ENCODE assay signal across 15 cellular contexts in the genomic region with DNA sequence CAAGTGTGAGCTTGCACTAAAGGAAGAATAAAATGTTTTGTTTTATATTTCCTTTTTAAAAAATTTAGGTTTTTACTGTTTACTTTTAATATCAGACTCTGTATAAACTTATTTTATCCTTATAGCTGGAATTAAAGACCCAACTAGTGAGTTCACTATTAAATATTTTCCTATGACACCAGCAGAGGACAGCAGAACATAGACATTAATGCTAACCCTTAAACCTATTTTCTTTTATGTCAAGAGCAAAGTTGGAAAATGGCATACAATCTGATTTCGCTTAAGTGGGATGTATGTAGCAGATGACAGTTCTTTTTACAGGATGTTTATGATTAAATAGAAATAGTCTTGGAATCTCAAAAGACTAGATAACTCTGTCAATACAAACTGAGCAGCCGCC.
DNase-seq lines count a peak whose midpoint lies in the region; ATAC-seq, FAIRE-seq and TF ChIP-seq lines count a peak whose summit lies in the region.
"Had no signal": no experiment of that assay in that cellular context is flagged by ENCODE, and none has a peak within 500 bp of the region (broad histone marks: within the 10 kb centered on the region; RNA-seq: fewer than 3 reads in every experiment).

No MANE protein-coding gene starts in this region.

- no peaks in the 10 kb centered on the region for H3K9me3 ChIP-seq in CD8-positive, alpha-beta T cell (ENCODE audit: low read length)
- H3K9me3 ChIP-seq in adipocyte (ENCODE audit: control insufficient read depth, low read length) (no peaks in the 10 kb centered on the region), HepG2 (ENCODE audit: low read length) (no peaks in the 10 kb centered on the region)
- H3K9me3 ChIP-seq: esophagus muscularis mucosa had no signal

- no peak for TF ChIP-seq RAD21 in HepG2 (CRISPR knock-in tag; IDR thresholded peaks at IDR 0.05)

- POLR2A ChIA-PET in CD8-positive, alpha-beta T cell (lab: Charles Lee): no interaction called here
- POLR2A ChIA-PET in HepG2 (lab: Yijun Ruan, JAX): no interaction called here

- no peaks in the 10 kb centered on the region for H3K4me1 Mint-ChIP-seq in CD8-positive, alpha-beta T cell (ENCODE audit: low read depth)
- H3K4me1 Mint-ChIP-seq: nephron progenitor cell had no signal

- H3K4me1 ChIP-seq in CD8-positive, alpha-beta T cell (ENCODE audit: insufficient read depth, low read length): no peaks in the 10 kb centered on the region
- no peaks in the 10 kb centered on the region for H3K4me1 ChIP-seq in adipocyte (ENCODE audit: control insufficient read depth, insufficient read depth, low read length)
- H3K4me1 ChIP-seq in HepG2 (ENCODE audit: insufficient read depth, low read length): no peaks in the 10 kb centered on the region
- H3K4me1 ChIP-seq: esophagus muscularis mucosa had no signal

- CTCF ChIA-PET in CD8-positive, alpha-beta T cell (lab: Charles Lee): interaction anchor here (1.1 to 1.4 kb wide), 2 partner anchors 161 to 194 kb away, joined by 3 to 4 read pairs; no protein-coding TSS in a partner anchor
- CTCF ChIA-PET in HepG2 (lab: Yijun Ruan, JAX; ENCODE audit: low intra/inter-chr PET ratio, low total read pairs): interaction anchor here (0.9 kb wide), 1 partner anchor 512 kb away, joined by 3 read pairs; no protein-coding TSS in a partner anchor

- H3K36me3 Mint-ChIP-seq in CD8-positive, alpha-beta T cell: no peaks in the 10 kb centered on the region

- H3K4me3 Mint-ChIP-seq in CD8-positive, alpha-beta T cell: no peak overlapping the region
- H3K4me3 Mint-ChIP-seq: activated T-cell treated with anti-CD3 and anti-CD28 coated beads, Interleukin-2, amount 50 U/mL, for 24 hours; nephron progenitor cell had no signal

- peak; percentile 32 for TF ChIP-seq CTCF in CD8-positive, alpha-beta T cell (IDR thresholded peaks at IDR 0.05)
- peak; percentile 56 for TF ChIP-seq CTCF in HepG2 (CRISPR knock-in tag; IDR thresholded peaks at IDR 0.05)

- no peak overlapping the region for H2AFZ ChIP-seq in HepG2 (ENCODE audit: low read length)
- H2AFZ ChIP-seq: PC-9 had no signal

- H3K27me3 Mint-ChIP-seq in CD8-positive, alpha-beta T cell (ENCODE audit: low read depth): peaks cover 3% of the 10 kb centered on the region
- H3K27me3 Mint-ChIP-seq: activated T-cell treated with anti-CD3 and anti-CD28 coated beads, Interleukin-2, amount 50 U/mL, for 24 hours had no signal

- no peak overlapping the region for H3K4me3 ChIP-seq in CD8-positive, alpha-beta T cell (ENCODE audit: low read depth, low read length)
- H3K4me3 ChIP-seq in Jurkat, Clone E6-1 (ENCODE audit: low read length): no peak overlapping the region
- H3K4me3 ChIP-seq in adipocyte (ENCODE audit: low read length): no peak overlapping the region
- H3K4me3 ChIP-seq in HepG2 (replicated peaks in 1 of 3; ENCODE audit: insufficient read depth in 1 of 3, low read depth in 2 of 3, low read length in 3 of 3): no peak overlapping the region
- H3K4me3 ChIP-seq: esophagus muscularis mucosa, PC-9 had no signal

- ATAC-seq in CD8-positive, alpha-beta T cell: no peak
- no peak for ATAC-seq in HepG2
- no peak for ATAC-seq in activated CD4-positive, CD25-positive, alpha-beta regulatory T cell treated with anti-CD3 and anti-CD28 coated beads, Interleukin-2, amount 50 U/mL, for 24 hours

- no peaks in the 10 kb centered on the region for H4K20me1 ChIP-seq in HepG2 (ENCODE audit: insufficient read depth, low read length)

- no peaks in the 10 kb centered on the region for H3K27me3 ChIP-seq in CD8-positive, alpha-beta T cell (ENCODE audit: insufficient read depth, low read length)
- H3K27me3 ChIP-seq in adipocyte (replicated peaks; ENCODE audit: control insufficient read depth, insufficient read depth, low read length) (no peaks in the 10 kb centered on the region), HepG2 (ENCODE audit: control insufficient read depth in 1 of 2, insufficient read depth in 2 of 2, low read length in 2 of 2) (no peaks in the 10 kb centered on the region)

- in situ Hi-C loops in HepG2 (cut with HindIII; ENCODE audit: extremely low pct_ligation_motif_present, low pct_unique_long_range_greater_than_20kb): no loop called here

- H3K9me3 Mint-ChIP-seq in CD8-positive, alpha-beta T cell: no peaks in the 10 kb centered on the region
- H3K9me3 Mint-ChIP-seq: activated T-cell treated with anti-CD3 and anti-CD28 coated beads, Interleukin-2, amount 50 U/mL, for 24 hours; nephron progenitor cell had no signal

- no peaks in the 10 kb centered on the region for H3K36me3 ChIP-seq in CD8-positive, alpha-beta T cell (ENCODE audit: insufficient read depth, low read length)
- H3K36me3 ChIP-seq in adipocyte (ENCODE audit: control insufficient read depth, insufficient read depth, low read length, severe bottlenecking) (no peaks in the 10 kb centered on the region), HepG2 (replicated peaks in 1 of 2; ENCODE audit: control insufficient read depth in 1 of 2, insufficient read depth in 2 of 2, low read length in 2 of 2) (no peaks in the 10 kb centered on the region)
- H3K36me3 ChIP-seq: esophagus muscularis mucosa had no signal

- no peak overlapping the region for H3K4me2 ChIP-seq in HepG2 (ENCODE audit: low read depth, low read length)
- H3K4me2 ChIP-seq: PC-9 had no signal

- 49% methylated on average over 2 of the region's 2 CpGs for WGBS in HepG2 (ENCODE audit: low lambda C conversion rate)

- FAIRE-seq in HepG2 (lab: Jason Lieb, UNC): no peak
- FAIRE-seq: GM12892, keratinocyte had no signal

- TF ChIP-seq EP300 in HepG2 (IDR thresholded peaks at IDR 0.05; ENCODE audit: low read depth in 2 of 2, low read length in 2 of 2) (no peak), HepG2 (CRISPR knock-in tag; IDR thresholded peaks at IDR 0.05; ENCODE audit: borderline replicate concordance) (no peak)

- no peak overlapping the region for H3K27ac ChIP-seq in CD8-positive, alpha-beta T cell (ENCODE audit: low read depth, low read length)
- no peak overlapping the region for H3K27ac ChIP-seq in HepG2 (ENCODE audit: extremely low read length, insufficient read depth, low read length)
- H3K27ac ChIP-seq: esophagus muscularis mucosa, PC-9 had no signal

- DNase-seq in CD8-positive, alpha-beta T cell: no peak
- peak; percentile 9 for DNase-seq in Jurkat, Clone E6-1 (ENCODE audit: low read depth, low spot score)
- DNase-seq in adipocyte (ENCODE audit: low read depth) (peak; percentile 27), HepG2 (ENCODE audit: low spot score) (no peak), NCI-H1417 treated with DMSO at 0.1 percent for 48 hours (lab: John Stamatoyannopoulos, UW) (no peak), nucleus accumbens (lab: John Stamatoyannopoulos, UW) (no peak)
- no peak for DNase-seq in activated CD8-positive, alpha-beta memory T cell treated with anti-CD3 and anti-CD28 coated beads, Interleukin-2, amount 50 U/mL, for 48 hours
- DNase-seq: activated T-cell treated with anti-CD3 and anti-CD28 coated beads, Interleukin-2, amount 50 U/mL, for 24 hours; caudate nucleus; nephron progenitor cell; PC-9 had no signal

- BruUV-seq in HepG2 (replicated peaks; lab: Mats Ljungman, UMichigan): no TSS peak

- TF ChIP-seq POLR2A in HepG2 (IDR thresholded peaks at IDR 0.05; ENCODE audit: insufficient read depth in 1 of 2, low read depth in 2 of 2, low read length in 2 of 2): no peak

- H3K79me2 ChIP-seq in HepG2 (ENCODE audit: insufficient read depth, low read length): no peaks in the 10 kb centered on the region

- no peak overlapping the region for H3K27ac Mint-ChIP-seq in CD8-positive, alpha-beta T cell
- H3K27ac Mint-ChIP-seq: activated T-cell treated with anti-CD3 and anti-CD28 coated beads, Interleukin-2, amount 50 U/mL, for 24 hours; nephron progenitor cell had no signal

- H3K9ac ChIP-seq in adipocyte (ENCODE audit: low read length) (no peak overlapping the region), HepG2 (ENCODE audit: insufficient read depth, low read depth, low read length) (no peak overlapping the region)

- intact Hi-C loops in CD8-positive, alpha-beta T cell (cut with DNase I, micrococcal nuclease): loop anchor here in 1 of 2 experiments (5.0 kb wide), 2 partner anchors 512 to 1417 kb away; no protein-coding TSS in a partner anchor
- intact Hi-C loops in HepG2 (cut with micrococcal nuclease; ENCODE audit: unreplicated experiment): loop anchor here (5.0 kb wide), 1 partner anchor 107 kb away; no protein-coding TSS in a partner anchor

TF ChIP-seq in HepG2, 621 proteins besides CTCF, POLR2A, EP300 and RAD21 (continues in another document):
- TF ChIP-seq STAG1 (CRISPR knock-in tag; IDR thresholded peaks at IDR 0.05): peak; percentile 74
- TF ChIP-seq SPEN (CRISPR knock-in tag; IDR thresholded peaks at IDR 0.05; ENCODE audit: low read depth): no peak
- TF ChIP-seq ZNF563 (CRISPR knock-in tag; IDR thresholded peaks at IDR 0.05): no peak
- no peak for TF ChIP-seq IRF2 (CRISPR knock-in tag; IDR thresholded peaks at IDR 0.05)
- TF ChIP-seq HIC2 (CRISPR knock-in tag; IDR thresholded peaks at IDR 0.05; ENCODE audit: low read depth): no peak
- no peak for TF ChIP-seq PHF8 (CRISPR knock-in tag; IDR thresholded peaks at IDR 0.05)
- no peak for TF ChIP-seq ZBTB43 (CRISPR knock-in tag; conservative IDR thresholded peaks at IDR 0.05)

Comparison
In these comparisons a context has a peak if more than half of its experiments do, and no peak if none do; other contexts are left out.
1. DNase-seq: peak in Jurkat, Clone E6-1 (single experiment) and adipocyte (single experiment); none in CD8-positive, alpha-beta T cell (0 of 7), HepG2 (single experiment), NCI-H1417 treated with DMSO at 0.1 percent for 48 hours (single experiment), activated CD8-positive, alpha-beta memory T cell treated with anti-CD3 and anti-CD28 coated beads, Interleukin-2, amount 50 U/mL, for 48 hours (single experiment) and nucleus accumbens (0 of 56).